In genomic region chrX:17078031-17078730, GRCh38 we compare ENCODE assay signal across 12 cellular contexts.
DNase-seq lines count a peak whose midpoint lies in the region; ATAC-seq and TF ChIP-seq lines count a peak whose summit lies in the region.
"Had no signal": no experiment of that assay in that cellular context is flagged by ENCODE, and none has a peak within 500 bp of the region (broad histone marks: within the 10 kb centered on the region; RNA-seq: fewer than 3 reads in every experiment).

No MANE protein-coding gene starts in this region.

- TF ChIP-seq CTCF in PC-9 (conservative IDR thresholded peaks at IDR 0.05), result no peak
- TF ChIP-seq CTCF in fibroblast of lung (conservative IDR thresholded peaks at IDR 0.05 in 1 of 2, IDR thresholded peaks at IDR 0.05 in 1 of 2; ENCODE audit: low read depth in 1 of 2, low read length in 2 of 2), result no peak
- TF ChIP-seq CTCF in GM13977 (IDR thresholded peaks at IDR 0.05; ENCODE audit: extremely low read depth, insufficient read depth, missing control alignments), result no peak

- no peaks in the 10 kb centered on the region for H3F3A ChIP-seq in PC-9 (ENCODE audit: insufficient read depth, low read depth)

- no peak overlapping the region for H2AFZ ChIP-seq in PC-9
- no peak overlapping the region for H2AFZ ChIP-seq in fibroblast of lung (ENCODE audit: low read length)

- no peaks in the 10 kb centered on the region for H4K20me1 ChIP-seq in PC-9 (ENCODE audit: insufficient read depth)
- H4K20me1 ChIP-seq in fibroblast of lung (ENCODE audit: control insufficient read depth, extremely low read depth, insufficient read depth, low read length), result no peaks in the 10 kb centered on the region

- H3K36me3 ChIP-seq in PC-9 (ENCODE audit: low read depth) (no peaks in the 10 kb centered on the region), fibroblast of lung (ENCODE audit: control insufficient read depth, insufficient read depth, low read length) (no peaks in the 10 kb centered on the region), rectal smooth muscle tissue (ENCODE audit: control insufficient read depth, insufficient read depth, low read length) (no peaks in the 10 kb centered on the region)
- H3K36me3 ChIP-seq: upper lobe of left lung had no signal

- H3K27me3 ChIP-seq in PC-9 (ENCODE audit: insufficient read depth, low read depth) (no peaks in the 10 kb centered on the region), fibroblast of lung (ENCODE audit: control insufficient read depth, insufficient read depth, low read length) (no peaks in the 10 kb centered on the region), rectal smooth muscle tissue (ENCODE audit: control insufficient read depth, insufficient read depth, low read length) (peaks cover 7% of the 10 kb centered on the region)
- H3K27me3 ChIP-seq: upper lobe of left lung had no signal

- H3K9me2 ChIP-seq in PC-9 (ENCODE audit: insufficient read depth), result no peaks in the 10 kb centered on the region

- H3K4me2 ChIP-seq in PC-9 (0 out of 2 replicates have a peak overlapping the region, but pooled peaks have one; percentile 19), fibroblast of lung (ENCODE audit: extremely low read depth, insufficient read depth, low read length) (peak overlapping the region; percentile 59)

- H3K4me1 ChIP-seq in PC-9 (replicated peaks; ENCODE audit: insufficient read depth) (0 out of 2 replicates have a peak, but pooled peaks cover 4% of the 10 kb centered on the region), fibroblast of lung (ENCODE audit: control insufficient read depth, extremely low read depth, insufficient read depth, low read length) (peaks cover 11% of the 10 kb centered on the region), rectal smooth muscle tissue (ENCODE audit: control insufficient read depth, insufficient read depth, low read length) (no peaks in the 10 kb centered on the region)
- H3K4me1 ChIP-seq: Caco-2, upper lobe of left lung had no signal

- ATAC-seq in HG03139 (IDR thresholded peaks at IDR 0.05; ENCODE audit: unreplicated experiment) (no peak), HG03442 (IDR thresholded peaks at IDR 0.05; ENCODE audit: unreplicated experiment) (no peak)
- ATAC-seq: GM12878 had no signal

- H3K4me3 ChIP-seq in PC-9 (no peak overlapping the region), fibroblast of lung (replicated peaks in 1 of 4; ENCODE audit: control extremely low read depth in 1 of 4, insufficient read depth in 1 of 4, low read depth in 3 of 4, low read length in 4 of 4) (no peak overlapping the region), rectal smooth muscle tissue (ENCODE audit: low read length) (no peak overlapping the region)
- H3K4me3 ChIP-seq: GM12878, upper lobe of left lung had no signal

- H3K9me3 ChIP-seq in PC-9 (ENCODE audit: insufficient read depth, low read depth), result no peaks in the 10 kb centered on the region
- H3K9me3 ChIP-seq in fibroblast of lung (ENCODE audit: control insufficient read depth, insufficient read depth, low read depth, low read length), result no peaks in the 10 kb centered on the region
- H3K9me3 ChIP-seq: Caco-2, upper lobe of left lung had no signal

- no peaks in the 10 kb centered on the region for H3K79me2 ChIP-seq in PC-9 (ENCODE audit: low read depth)
- no peaks in the 10 kb centered on the region for H3K79me2 ChIP-seq in fibroblast of lung (ENCODE audit: control insufficient read depth, insufficient read depth, low read length)

- H3K27ac ChIP-seq in PC-9, result peak overlapping the region; percentile 11; the same call in 1 of the 2 replicates
- peak overlapping the region; percentile 32 for H3K27ac ChIP-seq in fibroblast of lung (ENCODE audit: insufficient read depth, low read length)
- peak overlapping the region; percentile 37 for H3K27ac ChIP-seq in rectal smooth muscle tissue (ENCODE audit: low read depth, low read length)
- H3K27ac ChIP-seq: upper lobe of left lung had no signal

- POLR2A ChIA-PET in PC-9 (lab: Charles Lee; ENCODE audit: unreplicated experiment), result interaction anchor here (0.6 kb wide), 3 partner anchors 132 to 1795 kb away, joined by 6 to 23 read pairs (median 17); partner anchors contain the start of gene REPS2

- intact Hi-C loops in PC-9 (cut with micrococcal nuclease; ENCODE audit: unreplicated experiment), result no loop called here

- no TSS peak for BruUV-seq in PC-9 (replicated peaks; lab: Mats Ljungman, UMichigan)

- peak; percentile 78 for DNase-seq in EH (ENCODE audit: low read depth)
- DNase-seq in PC-9, result peak; percentile 5 to 46
- DNase-seq in fibroblast of lung (ENCODE audit: low read depth in 2 of 2), result peak; percentile 11 to 76
- no peak for DNase-seq in UCSD-AML1 (lab: John Stamatoyannopoulos, UW; ENCODE audit: unreplicated experiment)
- no peak for DNase-seq in GM13977 (ENCODE audit: low spot score)
- DNase-seq: Caco-2, cerebellar nuclear complex, upper lobe of left lung had no signal

- in situ Hi-C loops in GM13977 (cut with MboI; ENCODE audit: low pct_unique_long_range_greater_than_20kb, low sequenced_read_pairs, unreplicated experiment), result no loop called here

- CTCF ChIA-PET in PC-9 (lab: Charles Lee), result interaction anchor here (0.6 to 0.7 kb wide), 3 partner anchors 186 to 601 kb away, joined by 3 to 11 read pairs (median 4); no protein-coding TSS in a partner anchor

- H3K9ac ChIP-seq in fibroblast of lung (ENCODE audit: insufficient read depth, low read length) (no peak overlapping the region), rectal smooth muscle tissue (ENCODE audit: low read length) (no peak overlapping the region)

Comparison
In these comparisons a context has a peak if more than half of its experiments do, and no peak if none do; other contexts are left out.
1. DNase-seq: peak in EH (single experiment), PC-9 (2 of 2) and fibroblast of lung (2 of 2); none in UCSD-AML1 (single experiment) and GM13977 (single experiment).
2. Peak in every context shown above with its lines, with median percentiles within 50 percentile points of each other: H3K27ac ChIP-seq.